9 cellular contexts compared by ENCODE assay signal in the genomic region with DNA sequence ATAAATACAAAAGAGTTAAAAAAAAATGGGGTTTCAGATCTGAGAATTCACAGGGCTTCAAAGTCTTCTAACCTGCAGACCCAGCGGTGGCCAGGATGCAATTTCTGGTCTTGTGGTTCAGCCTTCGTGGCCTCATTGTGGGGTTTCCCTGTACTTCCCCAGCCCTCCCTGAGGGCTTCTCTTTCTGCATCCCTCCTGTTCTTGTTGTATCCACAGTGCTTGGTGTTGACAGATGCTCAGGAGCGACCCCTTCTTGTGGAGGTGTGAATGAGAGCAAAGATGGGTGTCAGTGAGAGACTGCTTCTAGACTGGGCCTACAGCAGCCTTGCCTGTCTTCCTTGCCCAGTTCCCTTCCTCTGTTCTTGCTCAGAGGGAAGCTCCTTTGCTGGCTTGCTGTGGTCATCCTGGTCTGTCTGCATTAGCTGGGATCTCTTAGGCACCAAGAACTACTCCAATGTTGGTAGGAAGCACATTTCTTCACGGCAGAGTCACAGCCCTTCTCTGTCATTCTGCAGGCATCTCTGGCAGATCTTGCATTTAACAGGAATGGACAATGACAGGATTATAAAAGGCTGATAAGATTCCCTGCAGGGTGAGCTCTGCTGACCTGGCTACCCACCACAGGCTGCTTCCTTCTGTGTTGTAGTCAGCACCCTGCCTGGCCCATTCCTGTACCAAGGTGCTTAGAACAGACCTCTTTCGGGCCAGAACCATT.
DNase-seq lines count a peak whose midpoint lies in the region; ATAC-seq and TF ChIP-seq lines count a peak whose summit lies in the region.
"Had no signal": no experiment of that assay in that cellular context is flagged by ENCODE, and none has a peak within 500 bp of the region (broad histone marks: within the 10 kb centered on the region; RNA-seq: fewer than 3 reads in every experiment).

No MANE protein-coding gene starts in this region.

- peak; percentile 66 for ATAC-seq in HG02870 (IDR thresholded peaks at IDR 0.05; ENCODE audit: unreplicated experiment)
- ATAC-seq in RWPE2 (ENCODE audit: low read depth) = peak; percentile 33; the same call in 1 of the 3 replicates
- peak; percentile 14 to 51 (median 36) for ATAC-seq in heart right ventricle
- no peak for ATAC-seq in GM19035 (IDR thresholded peaks at IDR 0.05; ENCODE audit: unreplicated experiment)
- no peak for ATAC-seq in omental fat pad (ENCODE audit: low FRiP score)

- no peaks in the 10 kb centered on the region for H3K4me1 ChIP-seq in RWPE2 (ENCODE audit: insufficient read depth, poor library complexity, severe bottlenecking)
- peaks cover 5 to 31% (median 28%) of the 10 kb centered on the region in 9 donors for H3K4me1 ChIP-seq in heart right ventricle
- H3K4me1 ChIP-seq: BLaER1 had no signal

- H3K36me3 ChIP-seq in RWPE2 (ENCODE audit: low read depth) (no peaks in the 10 kb centered on the region), heart right ventricle (no peaks in the 10 kb centered on the region)
- H3K36me3 ChIP-seq: BLaER1 had no signal

- intact Hi-C loops in heart right ventricle (cut with DNase I) = no loop called here

- no peaks in the 10 kb centered on the region for H3K27me3 ChIP-seq in RWPE2 (ENCODE audit: insufficient read depth, poor library complexity, severe bottlenecking)
- H3K27me3 ChIP-seq in heart right ventricle = no peaks in the 10 kb centered on the region
- H3K27me3 ChIP-seq: BLaER1 had no signal

- TF ChIP-seq CTCF in RWPE2 (IDR thresholded peaks at IDR 0.05; ENCODE audit: poor library complexity, severe bottlenecking) (no peak), heart right ventricle (IDR thresholded peaks at IDR 0.05) (peak in 5 of 9 donors; percentile 6 to 28 (median 23)), omental fat pad (IDR thresholded peaks at IDR 0.05) (no peak)

- H3K27ac ChIP-seq in RWPE2 (ENCODE audit: poor library complexity, severe bottlenecking) (no peak overlapping the region), heart right ventricle (peak overlapping the region in 7 of 10 donors; percentile 5 to 57 (median 41))
- H3K27ac ChIP-seq: BLaER1 had no signal

- H3K9me3 ChIP-seq in RWPE2 (ENCODE audit: severe bottlenecking) (no peaks in the 10 kb centered on the region), heart right ventricle (no peaks in the 10 kb centered on the region)
- H3K9me3 ChIP-seq: BLaER1 had no signal

- H3K4me3 ChIP-seq in RWPE2 (ENCODE audit: severe bottlenecking) = no peak overlapping the region
- H3K4me3 ChIP-seq in heart right ventricle = no peak overlapping the region
- H3K4me3 ChIP-seq: BLaER1 had no signal

- DNase-seq in activated CD4-positive, alpha-beta T cell treated with anti-CD3 and anti-CD28 coated beads for 48 hours = peak; percentile 21
- DNase-seq in activated CD4-positive, alpha-beta T cell treated with anti-CD3 and anti-CD28 coated beads, Interleukin-2, amount 50 U/mL, for 1 hour = no peak
- DNase-seq in RWPE2 (ENCODE audit: low spot score) (no peak), heart right ventricle (no peak), SIG-M5 (lab: John Stamatoyannopoulos, UW) (no peak), omental fat pad (ENCODE audit: low spot score) (no peak)

- 41 to 49% methylated on average over 5 of the region's 5 CpGs for WGBS in heart right ventricle, 2 donors

Comparison
In these comparisons a context has a peak if more than half of its experiments do, and no peak if none do; other contexts are left out.
1. ATAC-seq: peak in HG02870 (single experiment), RWPE2 (single experiment) and heart right ventricle (8 of 8); none in GM19035 (single experiment) and omental fat pad (single experiment).
2. CTCF ChIP-seq: peak in heart right ventricle (5 of 9); none in RWPE2 (single experiment) and omental fat pad (0 of 3).